27 cellular contexts compared by ENCODE assay signal in the genomic region with DNA sequence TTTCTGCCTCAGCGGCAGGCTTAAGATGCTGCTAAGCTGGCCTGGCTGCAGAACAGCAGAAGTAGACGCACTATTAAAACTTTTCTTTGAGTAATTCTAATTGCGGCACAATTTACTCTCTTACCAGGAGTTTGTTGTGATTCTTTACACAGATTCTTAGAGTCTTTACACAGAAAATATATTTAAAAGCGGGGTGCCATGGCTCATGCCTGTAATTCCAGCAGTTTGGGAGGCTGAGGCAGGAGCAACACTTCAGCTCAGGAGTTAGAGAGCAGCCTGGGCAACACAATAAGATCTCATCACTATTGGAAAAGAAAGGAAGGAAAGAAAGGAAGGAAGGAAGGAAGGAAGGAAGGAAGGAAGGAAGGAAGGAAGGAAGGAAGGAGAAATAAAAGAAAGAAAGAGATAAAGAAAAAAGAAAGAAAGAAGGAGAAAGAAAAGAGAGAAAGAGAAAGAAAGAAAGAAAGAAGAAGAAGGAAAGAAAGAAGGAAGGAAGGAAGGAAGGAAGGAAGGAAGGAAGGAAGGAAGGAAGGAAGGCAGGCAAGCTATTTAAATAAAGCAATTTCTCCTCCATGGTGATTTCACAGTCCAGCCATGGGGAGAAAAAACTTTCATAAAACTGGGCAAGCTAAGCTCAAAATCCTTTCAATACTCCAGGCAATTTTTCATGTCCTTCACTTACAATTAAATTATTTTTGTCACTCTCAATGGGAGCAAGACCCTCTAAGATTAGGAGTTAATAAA. TPM values are rescaled to one million over a fixed set of nuclear protein-coding genes. Genes with fewer than 3 reads are reported as not detected.
DNase-seq lines count a peak whose midpoint lies in the region; ATAC-seq, FAIRE-seq and TF ChIP-seq lines count a peak whose summit lies in the region.
"Had no signal": no experiment of that assay in that cellular context is flagged by ENCODE, and none has a peak within 500 bp of the region (broad histone marks: within the 10 kb centered on the region; RNA-seq: fewer than 3 reads in every experiment).

No MANE protein-coding gene starts in this region.

- H4K91ac ChIP-seq in mesenchymal stem cell (ENCODE audit: low read length) = no peak overlapping the region

- H4K20me1 ChIP-seq in K562 (replicated peaks; ENCODE audit: control insufficient read depth, insufficient read depth, low read length) = no peaks in the 10 kb centered on the region

- H3K9me1 ChIP-seq in K562 (ENCODE audit: control insufficient read depth, insufficient read depth, low read length) = no peaks in the 10 kb centered on the region

- H3K14ac ChIP-seq in mesenchymal stem cell (ENCODE audit: low read length in 2 of 2) = no peak overlapping the region

- no peak overlapping the region for H3K4ac ChIP-seq in mesenchymal stem cell (ENCODE audit: low read depth in 1 of 2, low read length in 2 of 2)

- H3K4me3 Mint-ChIP-seq in activated naive CD4-positive, alpha-beta T cell treated with anti-CD3 and anti-CD28 coated beads, Interleukin-2, amount 10 ng/mL, durations not matched to agents 7 days and 5 days = no peak overlapping the region

- no peaks in the 10 kb centered on the region for H3K4me1 Mint-ChIP-seq in activated naive CD4-positive, alpha-beta T cell treated with anti-CD3 and anti-CD28 coated beads, Interleukin-2, amount 10 ng/mL, durations not matched to agents 7 days and 5 days

- FAIRE-seq in K562 (lab: Jason Lieb, UNC) = no peak
- FAIRE-seq: D721Med, GM18507 had no signal

- H2AK5ac ChIP-seq in mesenchymal stem cell (ENCODE audit: low read length, severe bottlenecking) = peak overlapping the region; percentile 66

- DNase-seq in activated naive CD4-positive, alpha-beta T cell treated with anti-CD3 and anti-CD28 coated beads, Interleukin-2, amount 10 ng/mL, durations not matched to agents 7 days and 5 days = no peak
- no peak for DNase-seq in activated naive CD4-positive, alpha-beta T cell (lab: John Stamatoyannopoulos, UW)
- no peak for DNase-seq in K562 (ENCODE audit: extremely low read depth in 1 of 4, low spot score in 3 of 4)
- no peak for DNase-seq in mesenchymal stem cell
- DNase-seq in NCI-H774 (lab: John Stamatoyannopoulos, UW) = no peak
- no peak for DNase-seq in activated CD4-positive, alpha-beta T cell treated with anti-CD3 and anti-CD28 coated beads, Interleukin-2, amount 50 U/mL, for 4 hours
- DNase-seq in DMS114 treated with DMSO at 0.1 percent for 48 hours (lab: John Stamatoyannopoulos, UW; ENCODE audit: unreplicated experiment) = no peak
- DNase-seq: DMS53, GM23248, H7, Kasumi-1, MV-4-11, NCI-H1105, NCI-H1436 treated with DMSO at 0.1 percent for 48 hours, NCI-H187 treated with DMSO at 0.1 percent for 48 hours, NCI-H2107, NCI-H446, NCI-H524 treated with DMSO at 0.1 percent for 48 hours, NCI-H82, Peyer's patch, SIG-M5, SK-N-SH had no signal

- H3K36me3 ChIP-seq in K562 (ENCODE audit: control insufficient read depth, insufficient read depth, low read length) = no peaks in the 10 kb centered on the region
- H3K36me3 ChIP-seq in mesenchymal stem cell (ENCODE audit: control insufficient read depth in 1 of 2, insufficient read depth in 2 of 2, low read depth in 1 of 2, low read length in 2 of 2) = no peaks in the 10 kb centered on the region
- H3K36me3 ChIP-seq: Peyer's patch had no signal

- H3K4me1 ChIP-seq in K562 (replicated peaks in 1 of 2; ENCODE audit: control insufficient read depth in 2 of 2, insufficient read depth in 2 of 2, low read length in 2 of 2) = no peaks in the 10 kb centered on the region
- H3K4me1 ChIP-seq in mesenchymal stem cell (ENCODE audit: control insufficient read depth, insufficient read depth, low read depth, low read length) = peaks cover 5% of the 10 kb centered on the region
- H3K4me1 ChIP-seq: Peyer's patch had no signal

- no peak overlapping the region for H2BK15ac ChIP-seq in mesenchymal stem cell (ENCODE audit: low read depth, poor library complexity, severe bottlenecking)

- H3K9ac ChIP-seq in K562 (ENCODE audit: insufficient read depth in 1 of 2, low read depth in 2 of 2, low read length in 2 of 2) (no peak overlapping the region), mesenchymal stem cell (ENCODE audit: low read length) (no peak overlapping the region)
- H3K9ac ChIP-seq: GM23248, SK-N-SH had no signal

- peak overlapping the region; percentile 50 for H3K27ac Mint-ChIP-seq in activated naive CD4-positive, alpha-beta T cell treated with anti-CD3 and anti-CD28 coated beads, Interleukin-2, amount 10 ng/mL, durations not matched to agents 7 days and 5 days

- WGBS in K562 (ENCODE audit: insufficient coverage, low coverage, missing lambda C conversion rate) = 9% methylated on average over 4 of the region's 4 CpGs
- WGBS in mesenchymal stem cell = 88% methylated on average over 3 of the region's 4 CpGs

- H3K4me3 ChIP-seq in K562 (no peak overlapping the region), mesenchymal stem cell (ENCODE audit: insufficient read depth in 1 of 2, low read depth in 1 of 2, low read length in 2 of 2) (no peak overlapping the region)
- H3K4me3 ChIP-seq: GM23248, Peyer's patch had no signal

- H2BK5ac ChIP-seq in mesenchymal stem cell (ENCODE audit: low read depth, low read length, poor library complexity, severe bottlenecking) = peak overlapping the region; percentile 69

- POLR2A ChIA-PET in K562 (lab: Yijun Ruan, JAX) = interaction anchor here (1.0 to 1.1 kb wide), 2 partner anchors 18 to 21 kb away, joined by 3 read pairs; partner anchors contain the start of gene MRS2

- H3K27me3 Mint-ChIP-seq in activated naive CD4-positive, alpha-beta T cell treated with anti-CD3 and anti-CD28 coated beads, Interleukin-2, amount 10 ng/mL, durations not matched to agents 7 days and 5 days = peaks cover 14% of the 10 kb centered on the region

- H3K18ac ChIP-seq in mesenchymal stem cell (ENCODE audit: low read depth in 1 of 2, low read length in 2 of 2) = no peak overlapping the region

- H3K27ac ChIP-seq in K562 (ENCODE audit: extremely low read depth, low read depth, low read length) (no peak overlapping the region), mesenchymal stem cell (ENCODE audit: low read length, poor library complexity, severe bottlenecking) (peak overlapping the region; percentile 93)
- H3K27ac ChIP-seq: 22Rv1, GM23248, Peyer's patch had no signal

- no peak overlapping the region for H4K8ac ChIP-seq in mesenchymal stem cell (ENCODE audit: low read length)

- H3K27me3 ChIP-seq in K562 (ENCODE audit: control insufficient read depth in 2 of 2, insufficient read depth in 2 of 2, low read length in 2 of 2) (peaks cover 6 to 14% of the 10 kb centered on the region in 2 experiments; a peak in 4 of 5 replicates), mesenchymal stem cell (ENCODE audit: control insufficient read depth in 1 of 2, insufficient read depth in 1 of 2, low read length in 2 of 2) (no peaks in the 10 kb centered on the region)
- H3K27me3 ChIP-seq: Peyer's patch had no signal

- intact Hi-C loops in K562 (cut with micrococcal nuclease) = no loop called here

- in situ Hi-C loops in K562 (cut with MboI) = no loop called here

- H2BK120ac ChIP-seq in mesenchymal stem cell (ENCODE audit: low read depth, low read length) = no peak overlapping the region

- H3K9me3 ChIP-seq in K562 (replicated peaks; ENCODE audit: control insufficient read depth, insufficient read depth, low read depth, low read length) (no peaks in the 10 kb centered on the region), mesenchymal stem cell (ENCODE audit: control insufficient read depth, low read length) (no peaks in the 10 kb centered on the region)
- H3K9me3 ChIP-seq: Peyer's patch, SK-N-SH had no signal

- H3K9me3 Mint-ChIP-seq in activated naive CD4-positive, alpha-beta T cell treated with anti-CD3 and anti-CD28 coated beads, Interleukin-2, amount 10 ng/mL, durations not matched to agents 7 days and 5 days = no peaks in the 10 kb centered on the region

- H2BK12ac ChIP-seq in mesenchymal stem cell (ENCODE audit: low read length in 2 of 2) = no peak overlapping the region

- TF ChIP-seq CTCF in K562 (IDR thresholded peaks at IDR 0.05 in 2 of 3, conservative IDR thresholded peaks at IDR 0.05 in 1 of 3; ENCODE audit: insufficient read depth in 2 of 3, low read depth in 1 of 3, low read length in 3 of 3) = no peak

- no peak for ATAC-seq in K562

- H3K4me2 ChIP-seq in K562 (ENCODE audit: insufficient read depth, low read length) (no peak overlapping the region), mesenchymal stem cell (ENCODE audit: low read length, poor library complexity, severe bottlenecking) (no peak overlapping the region)
- H3K4me2 ChIP-seq: SK-N-SH had no signal

- no peak for TF ChIP-seq RAD21 in K562 (CRISPR knock-in tag; conservative IDR thresholded peaks at IDR 0.05 in 1 of 2, IDR thresholded peaks at IDR 0.05 in 1 of 2)

- no TSS peak for BruUV-seq in K562 (replicated peaks; lab: Mats Ljungman, UMichigan)

- no peak for TF ChIP-seq POLR2A in K562 (conservative IDR thresholded peaks at IDR 0.05)

- CTCF ChIA-PET in activated naive CD4-positive, alpha-beta T cell treated with anti-CD3 and anti-CD28 coated beads, Interleukin-2, amount 10 ng/mL, durations not matched to agents 7 days and 5 days (lab: Charles Lee) = no interaction called here
- CTCF ChIA-PET in K562 (lab: Yijun Ruan, JAX; ENCODE audit: low intra/inter-chr PET ratio) = no interaction called here

- H3K79me1 ChIP-seq in mesenchymal stem cell (replicated peaks; ENCODE audit: low read length, poor library complexity, severe bottlenecking) = peaks cover 3% of the 10 kb centered on the region

- H2AFZ ChIP-seq in K562 (ENCODE audit: low read depth, low read length) (no peak overlapping the region), mesenchymal stem cell (ENCODE audit: low read depth, low read length) (no peak overlapping the region)
- H2AFZ ChIP-seq: GM23248 had no signal

- H3K36me3 Mint-ChIP-seq in activated naive CD4-positive, alpha-beta T cell treated with anti-CD3 and anti-CD28 coated beads, Interleukin-2, amount 10 ng/mL, durations not matched to agents 7 days and 5 days = no peaks in the 10 kb centered on the region

- TF ChIP-seq EP300 in K562 (IDR thresholded peaks at IDR 0.05; ENCODE audit: low read length) = no peak

- H3K79me2 ChIP-seq in K562 (ENCODE audit: control insufficient read depth, insufficient read depth, low read length) = no peaks in the 10 kb centered on the region

- no peak overlapping the region for H3K23ac ChIP-seq in mesenchymal stem cell (ENCODE audit: low read length in 2 of 2)

RNA-seq across cellular contexts. Expression of gene MRS2, which starts 21.1 kb away (rescaled TPM):
- total RNA-seq in K562 (2011; cell fraction: chromatin; rRNA removed; ENCODE audit: low replicate concordance) = 25.6 and 50.4 TPM in 2 replicates
- total RNA-seq in K562 (2011; cell fraction: nucleolus; rRNA removed) = 25.7 and 29.5 TPM in 2 replicates
- 41.1 and 64.7 TPM in 2 replicates for total RNA-seq in K562 (2011; cell fraction: nucleoplasm; rRNA removed)
- total RNA-seq in K562 (2014; rRNA removed) (34.4 and 34.8 TPM in 2 replicates), K562 (2014; rRNA removed; fragmentation: Illumina TruSeq; extraction: Trizol) (54.7 and 57.8 TPM in 2 replicates), K562 (2015; rRNA removed; fragmentation: Illumina TruSeq; extraction: Trizol) (45.8 and 48.1 TPM in 2 replicates), K562 (2021) (55.0 and 57.5 TPM in 2 replicates)
- polyA plus RNA-seq in K562 (2011; rRNA removed) (44.8 and 57.9 TPM in 2 replicates), K562 (2014; fragmentation: Illumina TruSeq; extraction: Trizol) (43.0 and 47.0 TPM in 2 replicates), K562 (2014; fragmentation: Nextera tagmentation; extraction: Ambion mirVana) (10 to 100 TPM; 14.6 to 23.6 TPM), K562 (2014; rRNA removed) (49.0 and 50.0 TPM in 2 replicates)
- polyA plus RNA-seq in K562 (2011; cell fraction: cytosol; rRNA removed) = 34.2 and 47.8 TPM in 2 replicates
- polyA plus RNA-seq in K562 (2011; cell fraction: nucleus; rRNA removed) = 31.0 and 39.7 TPM in 2 replicates
- 34.3 and 36.0 TPM in 2 replicates for polyA plus RNA-seq in K562 (2012)
- polyA minus RNA-seq in K562 (2011; rRNA and poly(A)+ RNA removed) = 60.6 and 65.0 TPM in 2 replicates
- polyA minus RNA-seq in K562 (2011; cell fraction: cytosol; rRNA and poly(A)+ RNA removed) = 34.3 and 41.7 TPM in 2 replicates
- polyA minus RNA-seq in K562 (2011; cell fraction: nucleus; rRNA and poly(A)+ RNA removed) = 24.8 and 34.5 TPM in 2 replicates
- polyA plus RNA-seq in mesenchymal stem cell (2013, experiment 1 of 2) = 18.7 TPM
- 19.3 TPM for polyA plus RNA-seq in mesenchymal stem cell (2013, experiment 2 of 2)

RNA-seq across cellular contexts. Expression of gene DCDC2, which starts 23.8 kb away (rescaled TPM):
- not detected in 2 replicates for total RNA-seq in K562 (2011; cell fraction: chromatin; rRNA removed; ENCODE audit: low replicate concordance)
- not detected in 2 replicates for total RNA-seq in K562 (2011; cell fraction: nucleolus; rRNA removed)
- not detected in 2 replicates for total RNA-seq in K562 (2011; cell fraction: nucleoplasm; rRNA removed)
- total RNA-seq in K562 (2014; rRNA removed) (not detected in 2 replicates), K562 (2014; rRNA removed; fragmentation: Illumina TruSeq; extraction: Trizol) (not detected in 2 replicates), K562 (2015; rRNA removed; fragmentation: Illumina TruSeq; extraction: Trizol) (not detected in 2 replicates), K562 (2021) (0.04 TPM in 1 of 2 replicates, not detected in the other)
- polyA plus RNA-seq in K562 (2011; rRNA removed) (not detected in 2 replicates), K562 (2014; fragmentation: Illumina TruSeq; extraction: Trizol) (not detected in 2 replicates), K562 (2014; fragmentation: Nextera tagmentation; extraction: Ambion mirVana) (not detected), K562 (2014; rRNA removed) (not detected in 2 replicates)
- not detected in 2 replicates for polyA plus RNA-seq in K562 (2011; cell fraction: cytosol; rRNA removed)
- not detected in 2 replicates for polyA plus RNA-seq in K562 (2011; cell fraction: nucleus; rRNA removed)
- polyA plus RNA-seq in K562 (2012) = 0.01 and 0.03 TPM in 2 replicates
- not detected in 2 replicates for polyA minus RNA-seq in K562 (2011; rRNA and poly(A)+ RNA removed)
- polyA minus RNA-seq in K562 (2011; cell fraction: cytosol; rRNA and poly(A)+ RNA removed) = not detected in 2 replicates
- not detected in 2 replicates for polyA minus RNA-seq in K562 (2011; cell fraction: nucleus; rRNA and poly(A)+ RNA removed)
- 0.04 TPM for polyA plus RNA-seq in mesenchymal stem cell (2013, experiment 1 of 2)
- polyA plus RNA-seq in mesenchymal stem cell (2013, experiment 2 of 2) = 0.08 TPM
- total RNA-seq: G401, GM23248, H7 had no signal
- polyA plus RNA-seq: BJ, GM23248, SK-N-SH had no signal
